Comparison of ENCODE assay signal across 8 cellular contexts in the genomic region with DNA sequence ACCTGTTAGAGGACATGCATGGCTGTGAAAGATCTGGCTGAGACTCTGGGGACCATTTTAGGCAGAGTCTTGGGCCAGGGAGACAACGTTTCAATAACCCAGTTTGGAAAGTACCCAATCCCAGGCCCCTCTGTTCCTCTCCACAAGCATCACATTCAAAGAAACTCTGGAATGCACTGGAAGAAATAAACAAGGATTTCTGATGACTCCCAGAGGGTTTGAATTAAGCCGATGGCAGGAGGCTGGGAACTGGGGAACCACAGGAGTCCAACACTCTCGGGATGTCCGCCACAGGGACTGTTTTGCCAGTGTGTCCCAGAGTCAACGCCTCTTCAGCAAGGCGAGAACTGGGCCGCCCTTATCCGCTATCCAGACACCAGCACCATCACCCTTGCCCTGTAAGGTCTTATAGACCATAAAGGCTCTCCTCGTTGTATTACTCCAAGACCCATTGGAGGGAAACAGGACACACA. TPM values are rescaled to one million over a fixed set of nuclear protein-coding genes. Genes with fewer than 3 reads are reported as not detected.
DNase-seq lines count a peak whose midpoint lies in the region; ATAC-seq and TF ChIP-seq lines count a peak whose summit lies in the region.

No MANE protein-coding gene starts in this region.

- intact Hi-C loops in natural killer cell (cut with micrococcal nuclease) (no loop called here), mucosa of descending colon (cut with DNase I, micrococcal nuclease) (loop anchor here (2.0 to 5.0 kb wide), 3 partner anchors 195 to 241 kb away; no protein-coding TSS in a partner anchor), vagina (cut with DNase I) (loop anchor here (1.0 to 10.0 kb wide), 3 partner anchors 143 to 240 kb away; no protein-coding TSS in a partner anchor)

- H3K36me3 ChIP-seq in mucosa of descending colon (ENCODE audit: low read depth) (no peaks in the 10 kb centered on the region), vagina (peaks cover 0 to 23% of the 10 kb centered on the region in 2 donors)

- DNase-seq in natural killer cell treated with Interleukin-12 subunit alpha and Interleukin-12 subunit beta and Interleukin-15 and Interleukin-18, amount 100 ng/mL, for 72 hours (ENCODE audit: low spot score), result no peak
- DNase-seq in natural killer cell (no peak), erythroblast (lab: John Stamatoyannopoulos, UW) (peak; percentile 43 to 57), mucosa of descending colon (peak in 2 of 3 donors; percentile 40 to 44), vagina (ENCODE audit: extremely low spot score in 2 of 2) (peak in 1 of 2 donors; percentile 87), NCI-H446 (lab: John Stamatoyannopoulos, UW) (no peak), NCI-H524 treated with DMSO at 0.1 percent for 48 hours (lab: John Stamatoyannopoulos, UW) (no peak), LoVo (ENCODE audit: low spot score) (no peak)

- no peak overlapping the region for H3K27ac Mint-ChIP-seq in natural killer cell treated with Interleukin-12 subunit alpha and Interleukin-12 subunit beta and Interleukin-15 and Interleukin-18, amount 100 ng/mL, for 72 hours
- H3K27ac Mint-ChIP-seq in natural killer cell, result no peak overlapping the region

- no peaks in the 10 kb centered on the region for H3K9me3 Mint-ChIP-seq in natural killer cell treated with Interleukin-12 subunit alpha and Interleukin-12 subunit beta and Interleukin-15 and Interleukin-18, amount 100 ng/mL, for 72 hours
- H3K9me3 Mint-ChIP-seq in natural killer cell, result no peaks in the 10 kb centered on the region

- H3K36me3 Mint-ChIP-seq in natural killer cell treated with Interleukin-12 subunit alpha and Interleukin-12 subunit beta and Interleukin-15 and Interleukin-18, amount 100 ng/mL, for 72 hours, result no peaks in the 10 kb centered on the region
- H3K36me3 Mint-ChIP-seq in natural killer cell, result no peaks in the 10 kb centered on the region

- H3K4me3 ChIP-seq in mucosa of descending colon (peak overlapping the region; percentile 21), vagina (peak overlapping the region; percentile 58 to 84)

- H3K4me1 Mint-ChIP-seq in natural killer cell treated with Interleukin-12 subunit alpha and Interleukin-12 subunit beta and Interleukin-15 and Interleukin-18, amount 100 ng/mL, for 72 hours (ENCODE audit: low read depth in 2 of 2), result peaks cover 15% of the 10 kb centered on the region in 2 donors
- H3K4me1 Mint-ChIP-seq in natural killer cell, result peaks cover 10% of the 10 kb centered on the region in 2 donors

- H3K27me3 ChIP-seq in vagina, result no peaks in the 10 kb centered on the region

- peak overlapping the region; percentile 90 for H3K27ac ChIP-seq in vagina

- no peak for TF ChIP-seq POLR2A in erythroblast (IDR thresholded peaks at IDR 0.05; ENCODE audit: low read length)
- no peak for TF ChIP-seq POLR2A in vagina (IDR thresholded peaks at IDR 0.05)

- peak overlapping the region; percentile 44 for H3K4me3 Mint-ChIP-seq in natural killer cell treated with Interleukin-12 subunit alpha and Interleukin-12 subunit beta and Interleukin-15 and Interleukin-18, amount 100 ng/mL, for 72 hours
- no peak overlapping the region for H3K4me3 Mint-ChIP-seq in natural killer cell

- no peak for ATAC-seq in natural killer cell treated with Interleukin-12 subunit alpha and Interleukin-12 subunit beta and Interleukin-15 and Interleukin-18, amount 100 ng/mL, for 72 hours
- ATAC-seq in natural killer cell (no peak), mucosa of descending colon (no peak)

- TF ChIP-seq CTCF in natural killer cell (IDR thresholded peaks at IDR 0.05) (no peak), mucosa of descending colon (IDR thresholded peaks at IDR 0.05) (no peak), vagina (IDR thresholded peaks at IDR 0.05) (no peak)

- peaks cover 41 to 67% of the 10 kb centered on the region in 2 donors for H3K27me3 Mint-ChIP-seq in natural killer cell treated with Interleukin-12 subunit alpha and Interleukin-12 subunit beta and Interleukin-15 and Interleukin-18, amount 100 ng/mL, for 72 hours
- H3K27me3 Mint-ChIP-seq in natural killer cell (ENCODE audit: low read depth in 2 of 2), result peaks cover 47 to 63% of the 10 kb centered on the region in 2 donors

- peaks cover 41% of the 10 kb centered on the region for H3K4me1 ChIP-seq in mucosa of descending colon (ENCODE audit: low read depth)
- peaks cover 37% of the 10 kb centered on the region for H3K4me1 ChIP-seq in vagina

- H3K9me3 ChIP-seq in mucosa of descending colon (no peaks in the 10 kb centered on the region), vagina (no peaks in the 10 kb centered on the region)

RNA-seq across cellular contexts. Expression of a gene that starts 3.3 kb away (rescaled TPM):
- under 1 TPM in 1 of 2 donors, not detected in 1; 0.36 TPM for total RNA-seq in natural killer cell treated with Interleukin-12 subunit alpha and Interleukin-12 subunit beta and Interleukin-15 and Interleukin-18, amount 100 ng/mL, for 72 hours
- total RNA-seq in natural killer cell (1 to 10 TPM in 1 of 3 donors, not detected in 2; 5.7 TPM), mucosa of descending colon (100 to 1,000 TPM in 1 of 3 donors, 10 to 100 TPM in 2; 16.7 to 149 (median 54.2) TPM), vagina (246 TPM)

Comparison
In these comparisons a context has a peak if more than half of its experiments do, and no peak if none do; other contexts are left out.
1. DNase-seq: peak in erythroblast (2 of 2) and mucosa of descending colon (2 of 3); none in natural killer cell treated with Interleukin-12 subunit alpha and Interleukin-12 subunit beta and Interleukin-15 and Interleukin-18, amount 100 ng/mL, for 72 hours (single experiment), natural killer cell (single experiment), NCI-H446 (0 of 2), NCI-H524 treated with DMSO at 0.1 percent for 48 hours (single experiment) and LoVo (single experiment).